Comparison of ENCODE assay signal across 15 cellular contexts in the genomic region with DNA sequence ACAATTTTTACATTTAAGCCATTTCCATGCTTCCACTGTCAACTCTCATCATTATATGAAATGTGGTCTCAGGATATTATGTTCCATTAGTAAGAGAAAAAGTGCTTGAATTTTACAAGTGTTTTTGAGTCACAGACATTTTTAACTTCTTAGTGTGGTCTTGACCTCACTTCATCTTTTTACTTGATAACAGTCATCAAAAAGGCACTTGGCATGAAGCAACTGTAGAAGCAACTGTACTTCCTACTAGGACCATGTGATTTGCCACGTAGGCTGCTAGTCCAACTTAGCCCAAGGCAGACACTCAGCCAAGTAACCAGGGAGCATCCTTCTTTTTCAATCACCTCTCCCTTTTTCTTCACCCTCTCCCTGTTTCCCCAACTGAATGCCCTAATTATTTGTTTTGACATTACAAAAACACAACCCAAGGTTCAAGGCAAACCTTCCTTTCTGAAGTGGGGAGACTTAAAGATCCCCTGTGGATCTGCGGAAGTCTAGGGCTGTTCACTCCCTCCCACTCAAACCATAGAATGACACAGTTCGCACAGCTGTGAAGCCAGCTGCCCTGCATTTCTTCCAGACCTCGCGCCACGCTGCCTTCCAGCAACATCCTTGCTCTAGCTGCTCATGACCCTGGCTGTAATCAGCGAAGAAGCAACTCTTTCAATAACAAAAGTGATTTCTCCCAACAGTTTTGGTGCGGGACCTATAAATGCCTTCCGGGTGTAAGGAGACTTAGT. TPM values are rescaled to one million over a fixed set of nuclear protein-coding genes. Genes with fewer than 3 reads are reported as not detected.
DNase-seq lines count a peak whose midpoint lies in the region; ATAC-seq and TF ChIP-seq lines count a peak whose summit lies in the region.
"Had no signal": no experiment of that assay in that cellular context is flagged by ENCODE, and none has a peak within 500 bp of the region (broad histone marks: within the 10 kb centered on the region; RNA-seq: fewer than 3 reads in every experiment).

No MANE protein-coding gene starts in this region.

- no peaks in the 10 kb centered on the region for H3K4me1 Mint-ChIP-seq in stimulated activated naive B cell treated with anti-CD40 and anti-IgM and Interleukin-4, amounts not matched to agents 10 μg/mL and 1 μg/mL and 100 μg/mL, for 72 hours

- peak; percentile 40 for DNase-seq in AG04449 (ENCODE audit: low read depth, low spot score)
- peak; percentile 95 for DNase-seq in HCEC 1CT
- peak; percentile 1 for DNase-seq in adipocyte (ENCODE audit: low read depth)
- peak; percentile 86 for DNase-seq in kidney tubule cell (ENCODE audit: low spot score)
- no peak for DNase-seq in NAMALWA (ENCODE audit: low spot score)
- no peak for DNase-seq in mesendoderm
- no peak for DNase-seq in stimulated activated naive B cell treated with anti-CD40 and anti-IgM and Interleukin-4, amounts not matched to agents 10 μg/mL and 1 μg/mL and 100 μg/mL, for 72 hours
- DNase-seq: ACHN; activated CD4-positive, alpha-beta T cell treated with anti-CD3 and anti-CD28 coated beads, Interleukin-2, amount 50 U/mL, for 48 hours; colonic mucosa; left ventricle myocardium superior; NCI-H2081 treated with DMSO at 0.1 percent for 48 hours; testis had no signal

- no peak for ATAC-seq in HG03460 (IDR thresholded peaks at IDR 0.05; ENCODE audit: unreplicated experiment)
- ATAC-seq in stimulated activated naive B cell treated with anti-CD40 and anti-IgM and Interleukin-4, amounts not matched to agents 10 μg/mL and 1 μg/mL and 100 μg/mL, for 72 hours (replicated peaks): no peak
- ATAC-seq: left ventricle myocardium superior; natural killer cell treated with Interleukin-12 subunit alpha and Interleukin-12 subunit beta and Interleukin-15 and Interleukin-18, amount 100 ng/mL, for 72 hours had no signal

- CTCF ChIA-PET in AG04449 (lab: Yijun Ruan, JAX): no interaction called here

- H3K9me3 Mint-ChIP-seq in stimulated activated naive B cell treated with anti-CD40 and anti-IgM and Interleukin-4, amounts not matched to agents 10 μg/mL and 1 μg/mL and 100 μg/mL, for 72 hours: no peaks in the 10 kb centered on the region

- H3K4me1 ChIP-seq in adipocyte (ENCODE audit: control insufficient read depth, insufficient read depth, low read length) (no peaks in the 10 kb centered on the region), mesendoderm (ENCODE audit: control insufficient read depth, low read depth, low read length) (no peaks in the 10 kb centered on the region)
- H3K4me1 ChIP-seq: colonic mucosa, testis had no signal

- no peaks in the 10 kb centered on the region for H3K79me2 ChIP-seq in mesendoderm (ENCODE audit: control insufficient read depth, insufficient read depth, low read length)

- no peak overlapping the region for H3K4me3 ChIP-seq in AG04449 (ENCODE audit: low read depth, low read length)
- H3K4me3 ChIP-seq in adipocyte (ENCODE audit: low read length): no peak overlapping the region
- H3K4me3 ChIP-seq in mesendoderm (ENCODE audit: low read length): no peak overlapping the region
- H3K4me3 ChIP-seq: colonic mucosa, testis had no signal

- no peak for TF ChIP-seq CTCF in AG04449 (IDR thresholded peaks at IDR 0.05; ENCODE audit: insufficient read depth, low read length, missing control alignments)

- H3K79me1 ChIP-seq in mesendoderm (ENCODE audit: low read length): no peaks in the 10 kb centered on the region

- POLR2A ChIA-PET in AG04449 (lab: Yijun Ruan, JAX): no interaction called here

- H2AK5ac ChIP-seq in mesendoderm (ENCODE audit: low read length): no peak overlapping the region

- no peak overlapping the region for H3K27ac ChIP-seq in mesendoderm (ENCODE audit: low read depth, low read length)
- H3K27ac ChIP-seq: colonic mucosa, testis had no signal

- H3K4me2 ChIP-seq in mesendoderm (ENCODE audit: low read length): no peak overlapping the region

- H2BK5ac ChIP-seq in mesendoderm (ENCODE audit: low read length): no peak overlapping the region

- H3K4me3 Mint-ChIP-seq in stimulated activated naive B cell treated with anti-CD40 and anti-IgM and Interleukin-4, amounts not matched to agents 10 μg/mL and 1 μg/mL and 100 μg/mL, for 72 hours: no peak overlapping the region
- H3K4me3 Mint-ChIP-seq: natural killer cell treated with Interleukin-12 subunit alpha and Interleukin-12 subunit beta and Interleukin-15 and Interleukin-18, amount 100 ng/mL, for 72 hours had no signal

- no peak overlapping the region for H3K4ac ChIP-seq in mesendoderm (ENCODE audit: low read depth, low read length)

- no peaks in the 10 kb centered on the region for H3K27me3 ChIP-seq in adipocyte (replicated peaks; ENCODE audit: control insufficient read depth, insufficient read depth, low read length)
- H3K27me3 ChIP-seq in mesendoderm (ENCODE audit: insufficient read depth, low read length, poor library complexity): no peaks in the 10 kb centered on the region
- H3K27me3 ChIP-seq: colonic mucosa, testis had no signal

- no CpG with 5 or more reads among the region's 9 CpGs for WGBS in mesendoderm (ENCODE audit: extremely low coverage, insufficient coverage, low lambda C conversion rate)

- H3K36me3 ChIP-seq in adipocyte (ENCODE audit: control insufficient read depth, insufficient read depth, low read length, severe bottlenecking) (no peaks in the 10 kb centered on the region), mesendoderm (ENCODE audit: control insufficient read depth, insufficient read depth, low read length) (no peaks in the 10 kb centered on the region)
- H3K36me3 ChIP-seq: colonic mucosa had no signal

- no peak overlapping the region for H2BK15ac ChIP-seq in mesendoderm (replicated peaks; ENCODE audit: low read depth)

- H3K36me3 Mint-ChIP-seq in stimulated activated naive B cell treated with anti-CD40 and anti-IgM and Interleukin-4, amounts not matched to agents 10 μg/mL and 1 μg/mL and 100 μg/mL, for 72 hours: no peaks in the 10 kb centered on the region
- H3K36me3 Mint-ChIP-seq: natural killer cell treated with Interleukin-12 subunit alpha and Interleukin-12 subunit beta and Interleukin-15 and Interleukin-18, amount 100 ng/mL, for 72 hours had no signal

- H3K27ac Mint-ChIP-seq in stimulated activated naive B cell treated with anti-CD40 and anti-IgM and Interleukin-4, amounts not matched to agents 10 μg/mL and 1 μg/mL and 100 μg/mL, for 72 hours: no peak overlapping the region
- H3K27ac Mint-ChIP-seq: natural killer cell treated with Interleukin-12 subunit alpha and Interleukin-12 subunit beta and Interleukin-15 and Interleukin-18, amount 100 ng/mL, for 72 hours had no signal

- no peak overlapping the region for H3K9ac ChIP-seq in adipocyte (ENCODE audit: low read length)
- no peak overlapping the region for H3K9ac ChIP-seq in mesendoderm (ENCODE audit: low read length)

- H3K18ac ChIP-seq in mesendoderm (ENCODE audit: low read length): no peak overlapping the region

- H4K5ac ChIP-seq in mesendoderm (ENCODE audit: low read length): no peak overlapping the region

- no peak overlapping the region for H3K23ac ChIP-seq in mesendoderm (ENCODE audit: low read length)

- no peak overlapping the region for H4K8ac ChIP-seq in mesendoderm (ENCODE audit: low read depth, low read length)

- no peaks in the 10 kb centered on the region for H3K9me3 ChIP-seq in adipocyte (ENCODE audit: control insufficient read depth, low read length)
- H3K9me3 ChIP-seq: colonic mucosa, testis had no signal

- H3K27me3 Mint-ChIP-seq in stimulated activated naive B cell treated with anti-CD40 and anti-IgM and Interleukin-4, amounts not matched to agents 10 μg/mL and 1 μg/mL and 100 μg/mL, for 72 hours: peaks cover 21 to 39% of the 10 kb centered on the region in 2 donors

- no peak overlapping the region for H3K56ac ChIP-seq in mesendoderm (ENCODE audit: low read length)

- no peak overlapping the region for H2BK120ac ChIP-seq in mesendoderm (ENCODE audit: low read depth, low read length)

RNA-seq across cellular contexts. Expression of gene PHACTR1, which starts 45.0 kb away (rescaled TPM):
- polyA plus RNA-seq in mesendoderm (2013, experiment 1 of 2): 5.7 TPM
- polyA plus RNA-seq in mesendoderm (2013, experiment 2 of 2): 5.7 TPM

Comparison
In these comparisons a context has a peak if more than half of its experiments do, and no peak if none do; other contexts are left out.
1. DNase-seq: peak in AG04449 (single experiment), HCEC 1CT (single experiment), adipocyte (single experiment) and kidney tubule cell (single experiment); none in NAMALWA (single experiment), mesendoderm (single experiment) and stimulated activated naive B cell treated with anti-CD40 and anti-IgM and Interleukin-4, amounts not matched to agents 10 μg/mL and 1 μg/mL and 100 μg/mL, for 72 hours (single experiment).